ENCODE assay signal across 26 cellular contexts in genomic region chr13:29648760-29649159, GRCh38. TPM values are rescaled to one million over a fixed set of nuclear protein-coding genes. Genes with fewer than 3 reads are reported as not detected.
DNase-seq lines count a peak whose midpoint lies in the region; ATAC-seq and TF ChIP-seq lines count a peak whose summit lies in the region.
"Had no signal": no experiment of that assay in that cellular context is flagged by ENCODE, and none has a peak within 500 bp of the region (broad histone marks: within the 10 kb centered on the region; RNA-seq: fewer than 3 reads in every experiment).

No MANE protein-coding gene starts in this region.

- peaks cover 5% of the 10 kb centered on the region for H3K4me1 Mint-ChIP-seq in activated T-cell treated with anti-CD3 and anti-CD28 coated beads, Interleukin-2, amount 50 U/mL, for 72 hours (ENCODE audit: low read depth)
- peaks cover 9% of the 10 kb centered on the region for H3K4me1 Mint-ChIP-seq in activated naive CD8-positive, alpha-beta T cell treated with anti-CD3 and anti-CD28 coated beads, Interleukin-2, amount 10 ng/mL, durations not matched to agents 7 days and 5 days

- in situ Hi-C loops in gastrocnemius medialis (cut with MboI; ENCODE audit: low sequenced_read_pairs in 4 of 4) = no loop called here

- peak overlapping the region; percentile 54 for H3K27ac Mint-ChIP-seq in activated T-cell treated with anti-CD3 and anti-CD28 coated beads, Interleukin-2, amount 50 U/mL, for 72 hours
- H3K27ac Mint-ChIP-seq in activated naive CD8-positive, alpha-beta T cell treated with anti-CD3 and anti-CD28 coated beads, Interleukin-2, amount 10 ng/mL, durations not matched to agents 7 days and 5 days = peak overlapping the region; percentile 58
- H3K27ac Mint-ChIP-seq: activated CD4-positive, alpha-beta T cell treated with anti-CD3 and anti-CD28 coated beads for 36 hours; type B pancreatic cell had no signal

- H3K4me3 Mint-ChIP-seq in activated T-cell treated with anti-CD3 and anti-CD28 coated beads, Interleukin-2, amount 50 U/mL, for 72 hours = peak overlapping the region; percentile 46 to 89
- H3K4me3 Mint-ChIP-seq in activated naive CD8-positive, alpha-beta T cell treated with anti-CD3 and anti-CD28 coated beads, Interleukin-2, amount 10 ng/mL, durations not matched to agents 7 days and 5 days = peak overlapping the region; percentile 72
- H3K4me3 Mint-ChIP-seq: activated CD4-positive, alpha-beta T cell treated with anti-CD3 and anti-CD28 coated beads for 36 hours; type B pancreatic cell had no signal

- TF ChIP-seq CTCF in gastrocnemius medialis (IDR thresholded peaks at IDR 0.05 in 4 of 5, conservative IDR thresholded peaks at IDR 0.05 in 1 of 5) = no peak
- TF ChIP-seq CTCF in tibial artery (IDR thresholded peaks at IDR 0.05) = no peak

- peaks cover 0 to 2% of the 10 kb centered on the region in 2 donors for H3K9me3 Mint-ChIP-seq in activated T-cell treated with anti-CD3 and anti-CD28 coated beads, Interleukin-2, amount 50 U/mL, for 72 hours
- no peaks in the 10 kb centered on the region for H3K9me3 Mint-ChIP-seq in activated naive CD8-positive, alpha-beta T cell treated with anti-CD3 and anti-CD28 coated beads, Interleukin-2, amount 10 ng/mL, durations not matched to agents 7 days and 5 days

- no peak for DNase-seq in activated T-cell treated with anti-CD3 and anti-CD28 coated beads, Interleukin-2, amount 50 U/mL, for 72 hours
- no peak for DNase-seq in activated T-cell treated with anti-CD3 and anti-CD28 coated beads, Interleukin-2, amount 50 U/mL, for 1 hour
- peak; percentile 33 for DNase-seq in MV-4-11 (lab: John Stamatoyannopoulos, UW)
- no peak for DNase-seq in activated naive CD8-positive, alpha-beta T cell treated with anti-CD3 and anti-CD28 coated beads, Interleukin-2, amount 10 ng/mL, durations not matched to agents 7 days and 5 days
- DNase-seq in dedifferentiated amniotic fluid mesenchymal stem cell (ENCODE audit: extremely low spot score) = no peak
- no peak for DNase-seq in gastrocnemius medialis
- no peak for DNase-seq in Kasumi-1 (lab: John Stamatoyannopoulos, UW)
- no peak for DNase-seq in tibial artery
- DNase-seq: activated CD4-positive, alpha-beta T cell treated with anti-CD3 and anti-CD28 coated beads for 36 hours; activated naive CD4-positive, alpha-beta T cell treated with Interleukin-2 at 50 U/mL for 16 hours; aorta; caudate nucleus; dorsolateral prefrontal cortex; HCEC 1CT; heart left ventricle; Karpas-422; naive thymus-derived CD8-positive, alpha-beta T cell; NCI-H1092 treated with DMSO at 0.1 percent for 48 hours; NCI-H2029; ovary; Peyer's patch; stimulated activated CD4-positive, alpha-beta T cell treated with anti-CD3 and anti-CD28 coated beads, Interleukin-12 subunit alpha, Interleukin-12 subunit beta, amount 100 ng/mL, for 4 hours had no signal

- intact Hi-C loops in gastrocnemius medialis (cut with DNase I; ENCODE audit: low total_unique reads) = no loop called here
- intact Hi-C loops in tibial artery (cut with DNase I; ENCODE audit: low total_unique reads) = no loop called here

- H3K36me3 ChIP-seq in gastrocnemius medialis = no peaks in the 10 kb centered on the region
- no peaks in the 10 kb centered on the region for H3K36me3 ChIP-seq in tibial artery
- H3K36me3 ChIP-seq: BLaER1, heart left ventricle, ovary, Peyer's patch, right atrium auricular region had no signal

- ATAC-seq in activated T-cell treated with anti-CD3 and anti-CD28 coated beads, Interleukin-2, amount 50 U/mL, for 72 hours (replicated peaks in 1 of 2) = no peak
- no peak for ATAC-seq in activated naive CD8-positive, alpha-beta T cell treated with anti-CD3 and anti-CD28 coated beads, Interleukin-2, amount 10 ng/mL, durations not matched to agents 7 days and 5 days (ENCODE audit: low read depth)
- ATAC-seq in gastrocnemius medialis = no peak
- ATAC-seq: activated CD4-positive, alpha-beta T cell treated with anti-CD3 and anti-CD28 coated beads for 36 hours; heart left ventricle; left lobe of liver; naive thymus-derived CD8-positive, alpha-beta T cell had no signal

- TF ChIP-seq POLR2A in gastrocnemius medialis (IDR thresholded peaks at IDR 0.05) = no peak

- H3K4me3 ChIP-seq in gastrocnemius medialis = no peak overlapping the region
- H3K4me3 ChIP-seq in tibial artery = no peak overlapping the region
- H3K4me3 ChIP-seq: BLaER1, dorsolateral prefrontal cortex, ovary, Peyer's patch, right atrium auricular region had no signal

- H3K4me1 ChIP-seq in gastrocnemius medialis = no peaks in the 10 kb centered on the region
- H3K4me1 ChIP-seq in tibial artery = no peaks in the 10 kb centered on the region
- H3K4me1 ChIP-seq: BLaER1, heart left ventricle, Peyer's patch, right atrium auricular region had no signal

- H3K27ac ChIP-seq in gastrocnemius medialis (no peak overlapping the region), tibial artery (no peak overlapping the region)
- H3K27ac ChIP-seq: BLaER1, dorsolateral prefrontal cortex, heart left ventricle, ovary, Peyer's patch, right atrium auricular region had no signal

- no peaks in the 10 kb centered on the region for H3K27me3 ChIP-seq in gastrocnemius medialis
- H3K27me3 ChIP-seq in tibial artery = no peaks in the 10 kb centered on the region
- H3K27me3 ChIP-seq: BLaER1, heart left ventricle, ovary, Peyer's patch, right atrium auricular region had no signal

- H3K36me3 Mint-ChIP-seq in activated T-cell treated with anti-CD3 and anti-CD28 coated beads, Interleukin-2, amount 50 U/mL, for 72 hours (ENCODE audit: insufficient read depth in 2 of 2) = peaks cover 1% of the 10 kb centered on the region in 2 donors
- peaks cover 2% of the 10 kb centered on the region for H3K36me3 Mint-ChIP-seq in activated naive CD8-positive, alpha-beta T cell treated with anti-CD3 and anti-CD28 coated beads, Interleukin-2, amount 10 ng/mL, durations not matched to agents 7 days and 5 days
- H3K36me3 Mint-ChIP-seq: type B pancreatic cell had no signal

- H3K9me3 ChIP-seq in gastrocnemius medialis (no peaks in the 10 kb centered on the region), tibial artery (peaks cover 0 to 4% (median 0%) of the 10 kb centered on the region in 3 donors)
- H3K9me3 ChIP-seq: BLaER1, ovary, Peyer's patch had no signal

- POLR2A ChIA-PET in activated naive CD8-positive, alpha-beta T cell treated with anti-CD3 and anti-CD28 coated beads, Interleukin-2, amount 10 ng/mL, durations not matched to agents 7 days and 5 days (lab: Charles Lee) = no interaction called here

- H3K27me3 Mint-ChIP-seq in activated T-cell treated with anti-CD3 and anti-CD28 coated beads, Interleukin-2, amount 50 U/mL, for 72 hours (ENCODE audit: low read depth) = no peaks in the 10 kb centered on the region
- no peaks in the 10 kb centered on the region for H3K27me3 Mint-ChIP-seq in activated naive CD8-positive, alpha-beta T cell treated with anti-CD3 and anti-CD28 coated beads, Interleukin-2, amount 10 ng/mL, durations not matched to agents 7 days and 5 days
- H3K27me3 Mint-ChIP-seq: activated CD4-positive, alpha-beta T cell treated with anti-CD3 and anti-CD28 coated beads for 36 hours; type B pancreatic cell had no signal

RNA-seq across cellular contexts. Expression of gene SLC7A1, which starts 53.3 kb away (rescaled TPM):
- total RNA-seq in activated T-cell treated with anti-CD3 and anti-CD28 coated beads, Interleukin-2, amount 50 U/mL, for 72 hours = 100 to 1,000 TPM; 191 to 193 TPM
- total RNA-seq in activated naive CD8-positive, alpha-beta T cell treated with anti-CD3 and anti-CD28 coated beads, Interleukin-2, amount 10 ng/mL, durations not matched to agents 7 days and 5 days = 10 to 100 TPM; 62.8 to 68.2 TPM
- total RNA-seq in gastrocnemius medialis = 1 to 10 TPM; 1.6 to 4.6 (median 3.7) TPM

Comparison
In these comparisons a context has a peak if more than half of its experiments do, and no peak if none do; other contexts are left out.
1. RNA of gene SLC7A1, which starts 53.3 kb away (total RNA-seq): 191 to 193 TPM in activated T-cell treated with anti-CD3 and anti-CD28 coated beads, Interleukin-2, amount 50 U/mL, for 72 hours and 62.8 to 68.2 TPM in activated naive CD8-positive, alpha-beta T cell treated with anti-CD3 and anti-CD28 coated beads, Interleukin-2, amount 10 ng/mL, durations not matched to agents 7 days and 5 days; 1.6 to 4.6 TPM in gastrocnemius medialis; every median in the first group is over 10 times any median in the second.